Comparison of ENCODE assay signal across 8 cellular contexts in the genomic region with DNA sequence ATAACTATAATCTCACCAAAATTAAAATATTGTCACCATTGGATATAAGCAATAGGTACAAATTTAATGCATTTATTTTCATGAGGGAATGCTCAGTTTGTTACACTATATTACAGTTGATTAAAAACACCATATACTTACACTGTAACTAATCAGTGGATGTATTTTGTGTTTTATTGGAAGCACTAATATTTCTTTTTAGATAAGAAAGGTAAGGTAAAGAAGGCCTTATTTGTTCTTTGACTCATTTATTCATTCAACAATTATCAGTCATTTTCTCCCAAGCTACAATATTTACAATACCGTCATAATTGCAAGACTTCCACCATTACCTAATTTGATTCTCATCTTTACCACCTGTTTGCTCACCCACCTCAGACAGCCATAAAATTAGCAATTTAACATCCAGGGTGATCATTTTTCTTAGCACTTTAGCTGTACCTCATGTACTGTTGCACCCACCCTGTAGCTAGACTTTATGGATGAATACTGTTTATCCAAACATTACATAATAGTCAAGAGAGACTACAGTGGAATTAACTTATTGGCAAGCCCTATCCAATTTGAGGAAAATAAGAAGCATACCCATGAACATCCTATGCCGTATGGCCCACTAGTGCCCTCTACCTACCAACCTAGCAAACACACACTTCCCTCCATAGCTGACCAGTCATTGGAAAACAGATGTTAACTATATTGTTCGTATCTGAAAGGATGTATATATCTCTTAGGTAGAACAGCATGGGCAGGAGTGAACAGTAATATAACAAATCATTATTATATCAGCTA.
DNase-seq lines count a peak whose midpoint lies in the region; FAIRE-seq and TF ChIP-seq lines count a peak whose summit lies in the region.

No MANE protein-coding gene starts in this region.

- TF ChIP-seq POLR2A in thyroid gland (IDR thresholded peaks at IDR 0.05) (no peak), prostate gland (IDR thresholded peaks at IDR 0.05) (no peak)

- CTCF ChIA-PET in activated naive CD4-positive, alpha-beta T cell treated with anti-CD3 and anti-CD28 coated beads, Interleukin-2, amount 10 ng/mL, durations not matched to agents 7 days and 5 days (lab: Charles Lee), result interaction anchor here (0.5 to 3.1 kb wide), 9 partner anchors 11 to 178 kb away, joined by 3 to 16 read pairs (median 3); no protein-coding TSS in a partner anchor

- H3K4me2 ChIP-seq in DOHH2 (ENCODE audit: low read length) (no peak overlapping the region), Karpas-422 (ENCODE audit: low read depth, low read length, poor library complexity, severe bottlenecking) (no peak overlapping the region)

- H3K27ac Mint-ChIP-seq in activated naive CD4-positive, alpha-beta T cell treated with anti-CD3 and anti-CD28 coated beads, Interleukin-2, amount 10 ng/mL, durations not matched to agents 7 days and 5 days, result no peak overlapping the region

- H3F3A ChIP-seq in DOHH2 (ENCODE audit: control insufficient read depth, insufficient read depth), result no peaks in the 10 kb centered on the region

- H3K4me1 Mint-ChIP-seq in activated naive CD4-positive, alpha-beta T cell treated with anti-CD3 and anti-CD28 coated beads, Interleukin-2, amount 10 ng/mL, durations not matched to agents 7 days and 5 days, result no peaks in the 10 kb centered on the region

- no peak overlapping the region for H3K27ac ChIP-seq in DOHH2 (ENCODE audit: low read depth, low read length)
- no peak overlapping the region for H3K27ac ChIP-seq in Karpas-422 (ENCODE audit: low read length)
- H3K27ac ChIP-seq in VCaP, result no peak overlapping the region
- no peak overlapping the region for H3K27ac ChIP-seq in thyroid gland
- H3K27ac ChIP-seq in prostate gland, result no peak overlapping the region

- H3K9me3 ChIP-seq in DOHH2 (ENCODE audit: control insufficient read depth, insufficient read depth, low read length) (no peaks in the 10 kb centered on the region), Karpas-422 (ENCODE audit: low read length) (no peaks in the 10 kb centered on the region), thyroid gland (no peaks in the 10 kb centered on the region), prostate gland (no peaks in the 10 kb centered on the region)

- H3K27me3 ChIP-seq in DOHH2 (ENCODE audit: control insufficient read depth, low read length) (no peaks in the 10 kb centered on the region), Karpas-422 (ENCODE audit: low read length) (no peaks in the 10 kb centered on the region), thyroid gland (no peaks in the 10 kb centered on the region), prostate gland (replicated peaks; ENCODE audit: insufficient read depth) (no peaks in the 10 kb centered on the region)

- no peak overlapping the region for H3K9ac ChIP-seq in Karpas-422 (ENCODE audit: low read length)

- DNase-seq in Karpas-422 (peak; percentile 61), iPS-NIHi7 (ENCODE audit: extremely low spot score) (peak; percentile 31), RCC 7860 (ENCODE audit: low spot score) (no peak), thyroid gland (no peak), prostate gland (ENCODE audit: low spot score) (no peak)
- DNase-seq in activated naive CD4-positive, alpha-beta T cell treated with anti-CD3 and anti-CD28 coated beads, Interleukin-2, amount 10 ng/mL, durations not matched to agents 7 days and 5 days, result no peak

- intact Hi-C loops in thyroid gland (cut with DNase I), result no loop called here
- intact Hi-C loops in prostate gland (cut with DNase I), result no loop called here

- H3K36me3 Mint-ChIP-seq in activated naive CD4-positive, alpha-beta T cell treated with anti-CD3 and anti-CD28 coated beads, Interleukin-2, amount 10 ng/mL, durations not matched to agents 7 days and 5 days, result peaks cover 3% of the 10 kb centered on the region

- FAIRE-seq in RCC 7860 (lab: Jason Lieb, UNC), result no peak

- H3K9me2 ChIP-seq in DOHH2 (replicated peaks; ENCODE audit: control insufficient read depth, low read length) (no peaks in the 10 kb centered on the region), Karpas-422 (replicated peaks; ENCODE audit: insufficient read depth, low read length) (no peaks in the 10 kb centered on the region)

- no peaks in the 10 kb centered on the region for H3K9me3 Mint-ChIP-seq in activated naive CD4-positive, alpha-beta T cell treated with anti-CD3 and anti-CD28 coated beads, Interleukin-2, amount 10 ng/mL, durations not matched to agents 7 days and 5 days

- WGBS in thyroid gland, 2 donors, result 83% methylated on average over 3 of the region's 3 CpGs
- 83% methylated on average over 3 of the region's 3 CpGs for WGBS in prostate gland

- H3K79me2 ChIP-seq in DOHH2 (ENCODE audit: control insufficient read depth, low read length) (no peaks in the 10 kb centered on the region), Karpas-422 (ENCODE audit: low read length) (peaks cover 11% of the 10 kb centered on the region; the same call in 1 of the 2 replicates)

- H3K36me3 ChIP-seq in DOHH2 (ENCODE audit: control insufficient read depth, low read length) (peaks cover 9% of the 10 kb centered on the region), Karpas-422 (ENCODE audit: insufficient read depth, low read length) (peaks cover 13% of the 10 kb centered on the region; the same call in 1 of the 2 replicates), thyroid gland (no peaks in the 10 kb centered on the region), prostate gland (no peaks in the 10 kb centered on the region)

- H3K4me3 ChIP-seq in DOHH2 (ENCODE audit: low read length) (no peak overlapping the region), Karpas-422 (ENCODE audit: low read length) (no peak overlapping the region), thyroid gland (replicated peaks in 1 of 3) (no peak overlapping the region), prostate gland (no peak overlapping the region)

- no peak overlapping the region for H3K4me3 Mint-ChIP-seq in activated naive CD4-positive, alpha-beta T cell treated with anti-CD3 and anti-CD28 coated beads, Interleukin-2, amount 10 ng/mL, durations not matched to agents 7 days and 5 days

- no peak overlapping the region for H2AFZ ChIP-seq in Karpas-422 (ENCODE audit: low read length)

- H3K27me3 Mint-ChIP-seq in activated naive CD4-positive, alpha-beta T cell treated with anti-CD3 and anti-CD28 coated beads, Interleukin-2, amount 10 ng/mL, durations not matched to agents 7 days and 5 days, result no peaks in the 10 kb centered on the region

- TF ChIP-seq CTCF in DOHH2 (IDR thresholded peaks at IDR 0.05; ENCODE audit: low read depth, low read length, poor library complexity, severe bottlenecking), result peak; percentile 64
- TF ChIP-seq CTCF in VCaP (conservative IDR thresholded peaks at IDR 0.05), result peak; percentile 44; the same call in 1 of the 2 replicates
- peak in 2 of 6 experiments; percentile 10 to 32 for TF ChIP-seq CTCF in thyroid gland (IDR thresholded peaks at IDR 0.05)
- peak in 1 of 4 experiments; percentile 29 for TF ChIP-seq CTCF in prostate gland (IDR thresholded peaks at IDR 0.05)

- no peaks in the 10 kb centered on the region for H3K4me1 ChIP-seq in DOHH2 (ENCODE audit: control insufficient read depth, low read length)
- no peaks in the 10 kb centered on the region for H3K4me1 ChIP-seq in Karpas-422 (ENCODE audit: low read length)
- no peaks in the 10 kb centered on the region for H3K4me1 ChIP-seq in thyroid gland
- no peaks in the 10 kb centered on the region for H3K4me1 ChIP-seq in prostate gland (replicated peaks)

- no peaks in the 10 kb centered on the region for H4K20me1 ChIP-seq in DOHH2 (ENCODE audit: control insufficient read depth, insufficient read depth, low read depth, low read length)
- no peaks in the 10 kb centered on the region for H4K20me1 ChIP-seq in Karpas-422 (ENCODE audit: insufficient read depth, low read depth, low read length)

Comparison
In these comparisons a context has a peak if more than half of its experiments do, and no peak if none do; other contexts are left out.
1. DNase-seq: peak in Karpas-422 (single experiment) and iPS-NIHi7 (single experiment); none in RCC 7860 (single experiment), thyroid gland (0 of 2), prostate gland (single experiment) and activated naive CD4-positive, alpha-beta T cell treated with anti-CD3 and anti-CD28 coated beads, Interleukin-2, amount 10 ng/mL, durations not matched to agents 7 days and 5 days (single experiment).